ENCODE assay signal across 1 cellular context in genomic region chr1:39158330-39159086, GRCh38.
TF ChIP-seq lines count a peak whose summit lies in the region.

No MANE protein-coding gene starts in this region.

TF ChIP-seq in HepG2, 621 proteins besides CTCF, POLR2A, EP300 and RAD21 (continued from another document):
- peak; percentile 38; the same call in 1 of the 2 replicates for TF ChIP-seq ARID3A (IDR thresholded peaks at IDR 0.05; ENCODE audit: low read depth, low read length)
- no peak for TF ChIP-seq ATAD3A (CRISPR knock-in tag; IDR thresholded peaks at IDR 0.05)
- TF ChIP-seq CERS6 (CRISPR knock-in tag; IDR thresholded peaks at IDR 0.05) = no peak
